2 cellular contexts compared by ENCODE assay signal in the genomic region with DNA sequence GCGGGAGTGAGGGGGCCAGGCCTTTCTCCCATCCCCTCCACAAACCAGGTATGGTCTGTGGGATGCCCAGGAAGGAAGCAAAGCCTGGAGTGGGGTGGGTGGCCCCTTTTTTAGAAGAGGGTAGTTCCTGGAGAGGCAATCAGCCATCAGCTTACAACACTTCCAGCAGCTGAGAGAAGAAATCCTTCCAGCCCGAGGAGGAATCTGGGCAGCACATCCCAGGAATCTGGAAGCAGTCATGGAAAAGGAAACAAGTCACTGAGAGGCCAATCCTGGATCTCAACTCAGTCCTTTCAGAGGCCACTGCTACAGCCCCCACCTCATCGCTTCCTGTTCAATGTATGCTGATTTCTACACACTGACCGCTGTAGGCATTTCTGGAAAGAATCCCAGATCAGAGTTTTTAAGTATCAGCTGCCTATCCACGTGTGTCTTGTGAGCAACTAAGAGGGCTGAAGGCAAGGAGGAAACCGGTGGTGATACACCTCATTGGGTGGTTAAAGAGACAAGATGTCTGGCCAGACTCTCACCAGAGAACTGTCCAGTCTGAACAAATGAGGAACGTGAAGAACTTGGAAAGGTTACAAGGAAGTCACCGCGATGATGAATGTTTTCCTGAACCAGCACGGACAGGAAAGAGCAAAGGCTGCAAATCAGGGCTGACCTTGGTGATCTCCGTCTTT.
TF ChIP-seq lines count a peak whose summit lies in the region.

No MANE protein-coding gene starts in this region.

TF ChIP-seq in H1, 55 proteins besides CTCF, POLR2A, EP300 and RAD21 (continued from another document):
- TF ChIP-seq GABPA (IDR thresholded peaks at IDR 0.05; ENCODE audit: borderline replicate concordance, insufficient read depth, low read length) (no peak), NANOG (IDR thresholded peaks at IDR 0.05; ENCODE audit: insufficient read depth, low read depth, low read length, poor library complexity, severe bottlenecking) (no peak), SUZ12 (IDR thresholded peaks at IDR 0.05; ENCODE audit: low read length) (no peak), CBX5 (IDR thresholded peaks at IDR 0.05; ENCODE audit: low read depth, low read length) (no peak), GTF2F1 (IDR thresholded peaks at IDR 0.05; ENCODE audit: borderline replicate concordance, low read depth, low read length) (no peak)

TF ChIP-seq in HEK293T, 16 proteins besides CTCF, POLR2A, EP300 and RAD21 (continued from another document):
- TF ChIP-seq L3MBTL2 (conservative IDR thresholded peaks at IDR 0.05) (no peak), BHLHE40 (IDR thresholded peaks at IDR 0.05; ENCODE audit: borderline replicate concordance) (no peak), HDGF (IDR thresholded peaks at IDR 0.05; ENCODE audit: borderline replicate concordance) (no peak), CTBP1 (IDR thresholded peaks at IDR 0.05; ENCODE audit: borderline replicate concordance) (no peak), LEF1 (IDR thresholded peaks at IDR 0.05; ENCODE audit: borderline replicate concordance) (no peak), SUZ12 (IDR thresholded peaks at IDR 0.05) (no peak), ELF4 (IDR thresholded peaks at IDR 0.05) (no peak)
TF ChIP-seq in HEK293T: peak in this region for 0.
